Comparison of ENCODE assay signal across 21 cellular contexts in genomic region chr6:106279179-106279578, GRCh38. TPM values are rescaled to one million over a fixed set of nuclear protein-coding genes. Genes with fewer than 3 reads are reported as not detected.
DNase-seq lines count a peak whose midpoint lies in the region; ATAC-seq, FAIRE-seq and TF ChIP-seq lines count a peak whose summit lies in the region.
"Had no signal": no experiment of that assay in that cellular context is flagged by ENCODE, and none has a peak within 500 bp of the region (broad histone marks: within the 10 kb centered on the region; RNA-seq: fewer than 3 reads in every experiment).

No MANE protein-coding gene starts in this region.

- no peak for FAIRE-seq in small intestine (lab: Jason Lieb, UNC)
- FAIRE-seq: colon, G401.6 had no signal

- TF ChIP-seq POLR2A in sigmoid colon (IDR thresholded peaks at IDR 0.05) = no peak

- no peak for TF ChIP-seq EP300 in sigmoid colon (IDR thresholded peaks at IDR 0.05)

- H3K27ac Mint-ChIP-seq in activated T-helper 1 cell treated with anti-CD3 and anti-CD28 coated beads, Interleukin-12 subunit alpha, Interleukin-12 subunit beta, Interleukin-2, Interleukin-4 antibody, amounts not matched to agents 30 ng/mL and 10 ng/mL and 1 ng/mL, durations not matched to agents 14 hours and 24 hours and 36 hours = peak overlapping the region; percentile 65

- no peaks in the 10 kb centered on the region for H3K27me3 Mint-ChIP-seq in activated T-helper 1 cell treated with anti-CD3 and anti-CD28 coated beads, Interleukin-12 subunit alpha, Interleukin-12 subunit beta, Interleukin-2, Interleukin-4 antibody, amounts not matched to agents 30 ng/mL and 10 ng/mL and 1 ng/mL, durations not matched to agents 14 hours and 24 hours and 36 hours (ENCODE audit: insufficient read depth)
- H3K27me3 Mint-ChIP-seq: activated naive CD4-positive, alpha-beta T cell treated with anti-CD3 and anti-CD28 coated beads, Interleukin-2, amount 50 U/mL, for 24 hours had no signal

- H3K4me3 ChIP-seq in AG10803 (ENCODE audit: low read length) = no peak overlapping the region
- no peak overlapping the region for H3K4me3 ChIP-seq in HFF-Myc (replicated peaks; ENCODE audit: low read depth, low read length)
- no peak overlapping the region for H3K4me3 ChIP-seq in sigmoid colon
- H3K4me3 ChIP-seq in A673 (ENCODE audit: low read depth, low read length, poor library complexity, severe bottlenecking) = no peak overlapping the region
- H3K4me3 ChIP-seq in small intestine (ENCODE audit: low read depth in 1 of 2, low read length in 2 of 2) = no peak overlapping the region
- H3K4me3 ChIP-seq: heart left ventricle had no signal

- BruUV-seq in A673 (replicated peaks; lab: Mats Ljungman, UMichigan) = no TSS peak

- no peak overlapping the region for H3K4me3 Mint-ChIP-seq in activated T-helper 1 cell treated with anti-CD3 and anti-CD28 coated beads, Interleukin-12 subunit alpha, Interleukin-12 subunit beta, Interleukin-2, Interleukin-4 antibody, amounts not matched to agents 30 ng/mL and 10 ng/mL and 1 ng/mL, durations not matched to agents 14 hours and 24 hours and 36 hours
- H3K4me3 Mint-ChIP-seq: activated naive CD4-positive, alpha-beta T cell treated with anti-CD3 and anti-CD28 coated beads, Interleukin-2, amount 50 U/mL, for 24 hours had no signal

- H3K36me3 Mint-ChIP-seq in activated T-helper 1 cell treated with anti-CD3 and anti-CD28 coated beads, Interleukin-12 subunit alpha, Interleukin-12 subunit beta, Interleukin-2, Interleukin-4 antibody, amounts not matched to agents 30 ng/mL and 10 ng/mL and 1 ng/mL, durations not matched to agents 14 hours and 24 hours and 36 hours (ENCODE audit: low read depth) = peaks cover 21% of the 10 kb centered on the region

- DNase-seq in AG10803 (ENCODE audit: low read depth) (peak; percentile 74), HFF-Myc (ENCODE audit: extremely low read depth, low read depth) (peak; percentile 32), hepatic stellate cell (ENCODE audit: low spot score) (peak; percentile 15), sigmoid colon (no peak), A673 (ENCODE audit: low spot score) (no peak), small intestine (no peak)
- no peak for DNase-seq in activated T-helper 1 cell treated with anti-CD3 and anti-CD28 coated beads, Interleukin-12 subunit alpha, Interleukin-12 subunit beta, Interleukin-2, Interleukin-4 antibody, amounts not matched to agents 30 ng/mL and 10 ng/mL and 1 ng/mL, durations not matched to agents 14 hours and 24 hours and 36 hours (ENCODE audit: low spot score)
- DNase-seq: activated CD8-positive, alpha-beta memory T cell treated with anti-CD3 and anti-CD28 coated beads for 24 hours; heart left ventricle; left cardiac atrium; NCI-H187 treated with DMSO at 0.1 percent for 48 hours; NCI-H748 treated with DMSO at 0.1 percent for 48 hours; stimulated activated CD8-positive, alpha-beta memory T cell treated with anti-CD3 and anti-CD28 coated beads, Interleukin-4, amount 100 ng/mL, for 48 hours; T-helper 9 cell; trophoblast cell had no signal

- H3K27me3 ChIP-seq in sigmoid colon = no peaks in the 10 kb centered on the region
- no peaks in the 10 kb centered on the region for H3K27me3 ChIP-seq in A673 (replicated peaks; ENCODE audit: insufficient read depth, low read depth, low read length, poor library complexity)
- H3K27me3 ChIP-seq in small intestine (ENCODE audit: control insufficient read depth in 2 of 2, insufficient read depth in 2 of 2, low read length in 2 of 2) = no peaks in the 10 kb centered on the region
- H3K27me3 ChIP-seq: heart left ventricle had no signal

- TF ChIP-seq CTCF in AG10803 (conservative IDR thresholded peaks at IDR 0.05; ENCODE audit: low read length) (no peak), HFF-Myc (IDR thresholded peaks at IDR 0.05; ENCODE audit: low read depth, low read length, missing control alignments) (no peak), sigmoid colon (IDR thresholded peaks at IDR 0.05) (no peak), A673 (conservative IDR thresholded peaks at IDR 0.05; ENCODE audit: low read depth, low read length) (no peak)

- H3K9me3 Mint-ChIP-seq in activated T-helper 1 cell treated with anti-CD3 and anti-CD28 coated beads, Interleukin-12 subunit alpha, Interleukin-12 subunit beta, Interleukin-2, Interleukin-4 antibody, amounts not matched to agents 30 ng/mL and 10 ng/mL and 1 ng/mL, durations not matched to agents 14 hours and 24 hours and 36 hours = no peaks in the 10 kb centered on the region
- H3K9me3 Mint-ChIP-seq: activated naive CD4-positive, alpha-beta T cell treated with anti-CD3 and anti-CD28 coated beads, Interleukin-2, amount 50 U/mL, for 24 hours had no signal

- no peak for ATAC-seq in HG03457 (IDR thresholded peaks at IDR 0.05; ENCODE audit: unreplicated experiment)
- ATAC-seq: heart left ventricle, left cardiac atrium had no signal

- POLR2A ChIA-PET in A673 (lab: Charles Lee; ENCODE audit: low non-redundant PET) = no interaction called here

- H3K36me3 ChIP-seq in sigmoid colon = peaks cover 0 to 23% (median 0%) of the 10 kb centered on the region in 4 donors
- no peaks in the 10 kb centered on the region for H3K36me3 ChIP-seq in A673 (ENCODE audit: insufficient read depth, low read length, poor library complexity, severe bottlenecking)
- H3K36me3 ChIP-seq in small intestine (ENCODE audit: control insufficient read depth in 2 of 2, insufficient read depth in 2 of 2, low read length in 2 of 2) = peaks cover 5 to 7% of the 10 kb centered on the region in 2 donors

- H3K4me1 ChIP-seq in sigmoid colon (peaks cover 0 to 32% (median 13%) of the 10 kb centered on the region in 4 donors), A673 (ENCODE audit: insufficient read depth, low read length, poor library complexity, severe bottlenecking) (no peaks in the 10 kb centered on the region), small intestine (ENCODE audit: control insufficient read depth in 2 of 2, insufficient read depth in 1 of 2, low read depth in 1 of 2, low read length in 1 of 2) (no peaks in the 10 kb centered on the region)

- peaks cover 45% of the 10 kb centered on the region for H3K4me1 Mint-ChIP-seq in activated T-helper 1 cell treated with anti-CD3 and anti-CD28 coated beads, Interleukin-12 subunit alpha, Interleukin-12 subunit beta, Interleukin-2, Interleukin-4 antibody, amounts not matched to agents 30 ng/mL and 10 ng/mL and 1 ng/mL, durations not matched to agents 14 hours and 24 hours and 36 hours (ENCODE audit: low read depth)

- intact Hi-C loops in activated T-helper 1 cell treated with anti-CD3 and anti-CD28 coated beads, Interleukin-12 subunit alpha, Interleukin-12 subunit beta, Interleukin-2, Interleukin-4 antibody, amounts not matched to agents 30 ng/mL and 10 ng/mL and 1 ng/mL, durations not matched to agents 14 hours and 24 hours and 36 hours (cut with micrococcal nuclease) = loop anchor here (5.0 kb wide), 1 partner anchor 42 kb away; no protein-coding TSS in a partner anchor
- intact Hi-C loops in sigmoid colon (cut with DNase I) (no loop called here), A673 (cut with micrococcal nuclease; ENCODE audit: unreplicated experiment) (no loop called here)

- H3K9me3 ChIP-seq in sigmoid colon (no peaks in the 10 kb centered on the region), A673 (ENCODE audit: low read depth, low read length, poor library complexity, severe bottlenecking) (no peaks in the 10 kb centered on the region), small intestine (ENCODE audit: control insufficient read depth, low read depth) (no peaks in the 10 kb centered on the region)
- H3K9me3 ChIP-seq: heart left ventricle had no signal

- 58 to 79% methylated on average over 1 of the region's 1 CpG for WGBS in sigmoid colon, 2 donors
- WGBS in small intestine, 3 donors = 70 to 78% (median 73%) methylated on average over 1 of the region's 1 CpG

- H3K27ac ChIP-seq in sigmoid colon = no peak overlapping the region
- H3K27ac ChIP-seq in A673 (ENCODE audit: low read depth, low read length, poor library complexity, severe bottlenecking) = no peak overlapping the region
- no peak overlapping the region for H3K27ac ChIP-seq in small intestine (ENCODE audit: low read depth in 1 of 2, low read length in 1 of 2)
- H3K27ac ChIP-seq: C4-2B, heart left ventricle, KMS-11 had no signal

- CTCF ChIA-PET in A673 (lab: Charles Lee) = interaction anchor here (0.6 kb wide), 1 partner anchor 193 kb away, joined by 8 read pairs; the partner anchor contains the start of gene PRDM1

RNA-seq across cellular contexts. Expression of gene ATG5, which starts 46.4 kb away (rescaled TPM):
- total RNA-seq in activated T-helper 1 cell treated with anti-CD3 and anti-CD28 coated beads, Interleukin-12 subunit alpha, Interleukin-12 subunit beta, Interleukin-2, Interleukin-4 antibody, amounts not matched to agents 30 ng/mL and 10 ng/mL and 1 ng/mL, durations not matched to agents 14 hours and 24 hours and 36 hours = 36.0 and 36.7 TPM in 2 replicates
- total RNA-seq in sigmoid colon = 10 to 100 TPM; 29.2 to 59.2 (median 47.3) TPM
- 10 to 100 TPM; 27.8 to 54.6 (median 48.6) TPM for polyA plus RNA-seq in sigmoid colon
- 37.0 and 37.5 TPM in 2 replicates for total RNA-seq in A673 (2021)
- 10 to 100 TPM; 24.1 to 35.3 (median 31.6) TPM for polyA plus RNA-seq in small intestine

Comparison
In these comparisons a context has a peak if more than half of its experiments do, and no peak if none do; other contexts are left out.
1. DNase-seq: peak in AG10803 (single experiment), HFF-Myc (single experiment) and hepatic stellate cell (single experiment); none in activated T-helper 1 cell treated with anti-CD3 and anti-CD28 coated beads, Interleukin-12 subunit alpha, Interleukin-12 subunit beta, Interleukin-2, Interleukin-4 antibody, amounts not matched to agents 30 ng/mL and 10 ng/mL and 1 ng/mL, durations not matched to agents 14 hours and 24 hours and 36 hours (single experiment), sigmoid colon (single experiment), A673 (single experiment) and small intestine (single experiment).